Comparison of ENCODE assay signal across 8 cellular contexts in the genomic region with DNA sequence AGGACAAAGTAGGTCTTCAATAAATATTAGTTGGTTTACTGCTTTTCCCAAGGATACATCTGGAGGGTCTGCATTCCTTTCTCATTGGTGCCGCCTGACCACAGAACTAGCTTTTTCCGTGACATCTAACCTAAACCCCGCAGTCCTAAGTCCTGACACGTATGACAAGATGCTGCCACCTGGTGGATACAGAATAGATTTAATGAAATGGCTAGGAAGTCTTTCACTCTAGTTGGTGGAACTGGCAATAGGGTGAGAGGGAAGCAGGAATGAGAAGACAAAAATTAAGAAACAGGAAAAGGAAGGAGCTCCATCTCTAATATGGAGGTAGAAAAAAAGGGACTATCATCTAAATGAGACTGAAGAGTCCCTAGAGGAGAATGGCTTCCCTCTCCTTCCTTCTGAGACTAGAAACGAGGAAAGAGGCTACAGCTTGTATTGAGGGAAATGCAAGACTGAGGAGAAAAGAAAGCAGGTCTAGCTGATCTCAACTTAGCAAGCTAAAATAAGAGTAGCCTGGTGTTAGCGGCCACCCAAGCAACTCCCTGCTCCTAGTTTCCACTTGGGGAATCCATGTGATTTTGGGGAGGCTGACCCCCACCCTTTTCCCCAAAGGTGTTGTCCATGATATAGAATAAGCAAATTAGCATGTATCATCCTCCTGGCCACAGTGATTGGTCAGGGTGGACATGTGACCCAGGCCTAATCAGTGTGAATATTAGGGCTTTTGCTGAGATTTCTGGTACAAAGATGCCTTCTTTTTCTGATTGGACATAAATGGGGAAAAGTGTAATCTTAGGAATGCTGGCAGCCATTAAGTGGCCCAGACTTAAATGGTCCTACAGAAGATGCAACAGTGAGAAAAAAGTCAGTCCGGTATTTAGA. TPM values are rescaled to one million over a fixed set of nuclear protein-coding genes. Genes with fewer than 3 reads are reported as not detected.
DNase-seq lines count a peak whose midpoint lies in the region; ATAC-seq and TF ChIP-seq lines count a peak whose summit lies in the region.

No MANE protein-coding gene starts in this region.

- H3K4me1 ChIP-seq in ectodermal cell (ENCODE audit: control insufficient read depth, insufficient read depth, low read length) (no peaks in the 10 kb centered on the region), lower lobe of right lung (peaks cover 14% of the 10 kb centered on the region)

- CTCF ChIA-PET in activated CD4-positive, alpha-beta T cell treated with anti-CD3 and anti-CD28 coated beads for 36 hours (lab: Charles Lee): interaction anchor here (0.6 to 11.0 kb wide), 43 partner anchors 9 to 302 kb away, joined by 3 to 203 read pairs (median 5); a partner anchor contains a TSS

- H3K9me3 Mint-ChIP-seq in activated CD4-positive, alpha-beta T cell treated with anti-CD3 and anti-CD28 coated beads for 36 hours (ENCODE audit: low read depth): no peaks in the 10 kb centered on the region
- no peaks in the 10 kb centered on the region for H3K9me3 Mint-ChIP-seq in stimulated activated effector memory CD8-positive, alpha-beta T cell treated with anti-CD3 and anti-CD28 coated beads, Interleukin-12 subunit alpha, Interleukin-12 subunit beta, amount 100 ng/mL, for 72 hours

- no peak overlapping the region for H3K4me3 Mint-ChIP-seq in activated CD4-positive, alpha-beta T cell treated with anti-CD3 and anti-CD28 coated beads for 36 hours
- H3K4me3 Mint-ChIP-seq in stimulated activated effector memory CD8-positive, alpha-beta T cell treated with anti-CD3 and anti-CD28 coated beads, Interleukin-12 subunit alpha, Interleukin-12 subunit beta, amount 100 ng/mL, for 72 hours: no peak overlapping the region

- H3K4me3 ChIP-seq in ectodermal cell (ENCODE audit: insufficient read depth, low read depth, low read length) (no peak overlapping the region), lower lobe of right lung (no peak overlapping the region)

- peak overlapping the region; percentile 39 for H3K27ac Mint-ChIP-seq in activated CD4-positive, alpha-beta T cell treated with anti-CD3 and anti-CD28 coated beads for 36 hours
- peak overlapping the region; percentile 100 for H3K27ac Mint-ChIP-seq in stimulated activated effector memory CD8-positive, alpha-beta T cell treated with anti-CD3 and anti-CD28 coated beads, Interleukin-12 subunit alpha, Interleukin-12 subunit beta, amount 100 ng/mL, for 72 hours

- H3K27me3 Mint-ChIP-seq in activated CD4-positive, alpha-beta T cell treated with anti-CD3 and anti-CD28 coated beads for 36 hours: no peaks in the 10 kb centered on the region

- POLR2A ChIA-PET in activated CD4-positive, alpha-beta T cell treated with anti-CD3 and anti-CD28 coated beads for 36 hours (lab: Charles Lee): interaction anchor here (0.6 to 2.1 kb wide), 4 partner anchors 14 to 58 kb away, joined by 3 to 19 read pairs (median 4); a partner anchor contains a TSS

- 51 to 53% methylated on average over 7 of the region's 7 CpGs for WGBS in ectodermal cell, 2 experiments

- TF ChIP-seq CTCF in lower lobe of right lung (IDR thresholded peaks at IDR 0.05): peak; percentile 67

- H3K9me3 ChIP-seq in ectodermal cell (ENCODE audit: control insufficient read depth, low read length): no peaks in the 10 kb centered on the region
- no peaks in the 10 kb centered on the region for H3K9me3 ChIP-seq in lower lobe of right lung

- H3K27me3 ChIP-seq in ectodermal cell (ENCODE audit: control insufficient read depth, insufficient read depth, low read length, poor library complexity, severe bottlenecking) (no peaks in the 10 kb centered on the region), lower lobe of right lung (ENCODE audit: low read depth) (no peaks in the 10 kb centered on the region)

- intact Hi-C loops in activated CD4-positive, alpha-beta T cell treated with anti-CD3 and anti-CD28 coated beads for 36 hours (cut with DNase I, micrococcal nuclease): loop anchor here (1.0 to 2.0 kb wide), 5 partner anchors 14 to 145 kb away; a partner anchor contains a TSS
- intact Hi-C loops in lower lobe of right lung (cut with DNase I): no loop called here

- H3K27ac ChIP-seq in ectodermal cell (ENCODE audit: insufficient read depth, low read depth, low read length, poor library complexity, severe bottlenecking) (peak overlapping the region; percentile 60), lower lobe of right lung (peak overlapping the region; percentile 34)

- ATAC-seq in HG03354 (IDR thresholded peaks at IDR 0.05; ENCODE audit: poor library complexity, severe bottlenecking, unreplicated experiment) (peak; percentile 68), lower lobe of right lung (peak; percentile 83 to 85), HG03460 (IDR thresholded peaks at IDR 0.05; ENCODE audit: unreplicated experiment) (no peak)
- peak; percentile 91 for ATAC-seq in activated CD4-positive, alpha-beta T cell treated with anti-CD3 and anti-CD28 coated beads for 36 hours
- peak; percentile 86 for ATAC-seq in stimulated activated effector memory CD8-positive, alpha-beta T cell treated with anti-CD3 and anti-CD28 coated beads, Interleukin-12 subunit alpha, Interleukin-12 subunit beta, amount 100 ng/mL, for 72 hours

- DNase-seq in DMS53 (lab: John Stamatoyannopoulos, UW) (peak; percentile 93), NCI-H460 (ENCODE audit: extremely low read depth, low read depth) (peak; percentile 89), lower lobe of right lung (no peak)
- peak; percentile 65 for DNase-seq in activated CD4-positive, alpha-beta T cell treated with anti-CD3 and anti-CD28 coated beads for 36 hours
- peak; percentile 18 to 71 for DNase-seq in stimulated activated effector memory CD8-positive, alpha-beta T cell treated with anti-CD3 and anti-CD28 coated beads, Interleukin-12 subunit alpha, Interleukin-12 subunit beta, amount 100 ng/mL, for 72 hours (ENCODE audit: low spot score in 2 of 2)

- H3K36me3 ChIP-seq in ectodermal cell (ENCODE audit: control insufficient read depth, insufficient read depth, low read length): peaks cover 30% of the 10 kb centered on the region
- H3K36me3 ChIP-seq in lower lobe of right lung: peaks cover 34% of the 10 kb centered on the region

- H3K36me3 Mint-ChIP-seq in activated CD4-positive, alpha-beta T cell treated with anti-CD3 and anti-CD28 coated beads for 36 hours (ENCODE audit: low read depth): peaks cover 29% of the 10 kb centered on the region
- peaks cover 43% of the 10 kb centered on the region for H3K36me3 Mint-ChIP-seq in stimulated activated effector memory CD8-positive, alpha-beta T cell treated with anti-CD3 and anti-CD28 coated beads, Interleukin-12 subunit alpha, Interleukin-12 subunit beta, amount 100 ng/mL, for 72 hours

- H3K4me1 Mint-ChIP-seq in activated CD4-positive, alpha-beta T cell treated with anti-CD3 and anti-CD28 coated beads for 36 hours: peaks cover 24% of the 10 kb centered on the region
- peaks cover 34% of the 10 kb centered on the region for H3K4me1 Mint-ChIP-seq in stimulated activated effector memory CD8-positive, alpha-beta T cell treated with anti-CD3 and anti-CD28 coated beads, Interleukin-12 subunit alpha, Interleukin-12 subunit beta, amount 100 ng/mL, for 72 hours

RNA-seq across cellular contexts. Expression of a gene that starts 5.9 kb away (rescaled TPM):
- total RNA-seq in NCI-H460 (2014; rRNA removed; shearing (Covaris generic)): 41.9 and 48.1 TPM in 2 replicates
- 111 and 129 TPM in 2 replicates for polyA plus RNA-seq in NCI-H460 (2014; cell fraction: nucleus; rRNA removed)
- total RNA-seq in activated CD4-positive, alpha-beta T cell treated with anti-CD3 and anti-CD28 coated beads for 36 hours: 10 to 100 TPM; 47.6 to 50.4 TPM
- polyA plus RNA-seq in ectodermal cell (2013, experiment 1 of 4): 88.2 TPM
- 93.7 TPM for polyA plus RNA-seq in ectodermal cell (2013, experiment 2 of 4)
- 76.4 TPM for polyA plus RNA-seq in ectodermal cell (2013, experiment 3 of 4)
- polyA plus RNA-seq in ectodermal cell (2013, experiment 4 of 4): 87.8 TPM
- 57.6 TPM for total RNA-seq in lower lobe of right lung

RNA-seq across cellular contexts. Expression of a gene that starts 13.9 kb away (rescaled TPM):
- 36.1 and 36.8 TPM in 2 replicates for total RNA-seq in NCI-H460 (2014; rRNA removed; shearing (Covaris generic))
- 41.3 and 44.4 TPM in 2 replicates for polyA plus RNA-seq in NCI-H460 (2014; cell fraction: nucleus; rRNA removed)
- 10 to 100 TPM; 53.0 to 54.5 TPM for total RNA-seq in activated CD4-positive, alpha-beta T cell treated with anti-CD3 and anti-CD28 coated beads for 36 hours
- polyA plus RNA-seq in ectodermal cell (2013, experiment 1 of 4): 46.0 TPM
- 44.1 TPM for polyA plus RNA-seq in ectodermal cell (2013, experiment 2 of 4)
- polyA plus RNA-seq in ectodermal cell (2013, experiment 3 of 4): 33.3 TPM
- polyA plus RNA-seq in ectodermal cell (2013, experiment 4 of 4): 35.1 TPM
- 66.0 TPM for total RNA-seq in lower lobe of right lung

RNA-seq across cellular contexts. Expression of a gene that starts 31.4 kb away (rescaled TPM):
- 24.6 and 28.9 TPM in 2 replicates for total RNA-seq in NCI-H460 (2014; rRNA removed; shearing (Covaris generic))
- 139 and 159 TPM in 2 replicates for polyA plus RNA-seq in NCI-H460 (2014; cell fraction: nucleus; rRNA removed)
- total RNA-seq in activated CD4-positive, alpha-beta T cell treated with anti-CD3 and anti-CD28 coated beads for 36 hours: not detected
- polyA plus RNA-seq in ectodermal cell (2013, experiment 1 of 4): 71.7 TPM
- 76.0 TPM for polyA plus RNA-seq in ectodermal cell (2013, experiment 2 of 4)
- 57.0 TPM for polyA plus RNA-seq in ectodermal cell (2013, experiment 3 of 4)
- polyA plus RNA-seq in ectodermal cell (2013, experiment 4 of 4): 68.5 TPM
- total RNA-seq in lower lobe of right lung: 413 TPM

RNA-seq across cellular contexts. Expression of a gene that starts 58.3 kb away (rescaled TPM):
- 641 and 758 TPM in 2 replicates for total RNA-seq in NCI-H460 (2014; rRNA removed; shearing (Covaris generic))
- 509 and 554 TPM in 2 replicates for polyA plus RNA-seq in NCI-H460 (2014; cell fraction: nucleus; rRNA removed)
- 100 to 1,000 TPM; 315 to 351 TPM for total RNA-seq in activated CD4-positive, alpha-beta T cell treated with anti-CD3 and anti-CD28 coated beads for 36 hours
- 306 TPM for polyA plus RNA-seq in ectodermal cell (2013, experiment 1 of 4)
- polyA plus RNA-seq in ectodermal cell (2013, experiment 2 of 4): 332 TPM
- 266 TPM for polyA plus RNA-seq in ectodermal cell (2013, experiment 3 of 4)
- polyA plus RNA-seq in ectodermal cell (2013, experiment 4 of 4): 289 TPM
- total RNA-seq in lower lobe of right lung: 177 TPM

RNA-seq across cellular contexts. Expression of a gene that starts 59.0 kb away (rescaled TPM):
- 22.6 and 23.0 TPM in 2 replicates for total RNA-seq in NCI-H460 (2014; rRNA removed; shearing (Covaris generic))
- polyA plus RNA-seq in NCI-H460 (2014; cell fraction: nucleus; rRNA removed): 22.1 and 41.2 TPM in 2 replicates
- total RNA-seq in activated CD4-positive, alpha-beta T cell treated with anti-CD3 and anti-CD28 coated beads for 36 hours: 10 to 100 TPM; 27.2 to 30.1 TPM
- 32.5 TPM for polyA plus RNA-seq in ectodermal cell (2013, experiment 1 of 4)
- 43.5 TPM for polyA plus RNA-seq in ectodermal cell (2013, experiment 2 of 4)
- 30.0 TPM for polyA plus RNA-seq in ectodermal cell (2013, experiment 3 of 4)
- 35.0 TPM for polyA plus RNA-seq in ectodermal cell (2013, experiment 4 of 4)
- 23.7 TPM for total RNA-seq in lower lobe of right lung

Comparison
In these comparisons a context has a peak if more than half of its experiments do, and no peak if none do; other contexts are left out.
1. RNA of a gene that starts 31.4 kb away (total RNA-seq): 413 TPM in lower lobe of right lung (single experiment) and 24.6 to 28.9 TPM in NCI-H460; not detected in activated CD4-positive, alpha-beta T cell treated with anti-CD3 and anti-CD28 coated beads for 36 hours; every median in the first group is over 10 times any median in the second.